9 cellular contexts compared by ENCODE assay signal in the genomic region with DNA sequence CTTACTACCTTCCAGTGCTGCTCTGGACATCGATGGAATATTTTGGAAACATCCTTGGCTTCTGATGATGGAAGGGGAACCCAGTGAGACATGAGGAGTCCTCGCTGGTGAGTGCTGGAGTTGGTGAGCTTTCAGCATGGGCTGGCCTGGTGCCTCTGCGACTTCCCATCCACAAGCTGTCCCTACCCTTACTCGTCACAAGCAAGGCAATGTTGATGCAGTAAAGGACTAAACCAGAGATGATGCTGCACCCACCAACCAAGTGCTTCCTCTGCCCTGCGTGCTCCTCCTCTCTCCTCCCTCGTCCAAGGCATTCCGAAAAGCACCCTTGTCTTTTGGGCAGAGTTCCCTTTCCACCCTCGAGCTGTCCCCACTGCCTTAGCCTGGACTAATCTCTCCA.
"Had no signal": no experiment of that assay in that cellular context is flagged by ENCODE, and none has a peak within 500 bp of the region (broad histone marks: within the 10 kb centered on the region; RNA-seq: fewer than 3 reads in every experiment).

No MANE protein-coding gene starts in this region.

- H2AFZ ChIP-seq: GM23338 had no signal

- H3K4me1 ChIP-seq: HAP-1 had no signal

- H3K9me3 Mint-ChIP-seq: GM23338, HFFc6 had no signal

- H3K4me3 ChIP-seq: GM23338, HAP-1, K562 had no signal

- H3K9me3 ChIP-seq: HAP-1 had no signal

- FAIRE-seq: HTR-8/SVneo, K562 had no signal

- ATAC-seq: GM23338, HCT116, K562 had no signal

- H3K27ac Mint-ChIP-seq: GM23338, HFFc6 had no signal

- H3K4me3 Mint-ChIP-seq: GM23338, HFFc6 had no signal

- H3K4me2 ChIP-seq: GM23338 had no signal

- DNase-seq: H7, HFFc6, IMR-90, KG1 had no signal

- H3K36me3 ChIP-seq: HAP-1 had no signal
